Comparison of ENCODE assay signal across 18 cellular contexts in genomic region chr4:48801739-48802138, GRCh38. TPM values are rescaled to one million over a fixed set of nuclear protein-coding genes. Genes with fewer than 3 reads are reported as not detected.
DNase-seq lines count a peak whose midpoint lies in the region; ATAC-seq and TF ChIP-seq lines count a peak whose summit lies in the region.
"Had no signal": no experiment of that assay in that cellular context is flagged by ENCODE, and none has a peak within 500 bp of the region (broad histone marks: within the 10 kb centered on the region; RNA-seq: fewer than 3 reads in every experiment).

No MANE protein-coding gene starts in this region.

- H3K4me3 ChIP-seq in SK-N-SH (ENCODE audit: low read depth in 2 of 2, low read length in 1 of 2) = no peak overlapping the region
- peak overlapping the region in 1 of 2 donors; percentile 29 for H3K4me3 ChIP-seq in ascending aorta
- H3K4me3 ChIP-seq in heart right ventricle = no peak overlapping the region
- peak overlapping the region; percentile 43 for H3K4me3 ChIP-seq in thoracic aorta
- H3K4me3 ChIP-seq in mesendoderm (ENCODE audit: low read length) = no peak overlapping the region
- no peak overlapping the region for H3K4me3 ChIP-seq in Karpas-422 (ENCODE audit: low read length)
- H3K4me3 ChIP-seq: body of pancreas, dorsolateral prefrontal cortex had no signal

- CTCF ChIA-PET in SK-N-SH (lab: Yijun Ruan, JAX) = no interaction called here

- POLR2A ChIA-PET in SK-N-SH (lab: Yijun Ruan, JAX) = interaction anchor here (0.7 kb wide), 1 partner anchor 22 kb away, joined by 3 read pairs; no protein-coding TSS in a partner anchor

- H3K27me3 ChIP-seq in SK-N-SH (ENCODE audit: insufficient read depth) = no peaks in the 10 kb centered on the region
- H3K27me3 ChIP-seq in ascending aorta = no peaks in the 10 kb centered on the region
- H3K27me3 ChIP-seq in heart right ventricle = no peaks in the 10 kb centered on the region
- no peaks in the 10 kb centered on the region for H3K27me3 ChIP-seq in thoracic aorta (replicated peaks; ENCODE audit: insufficient read depth)
- no peaks in the 10 kb centered on the region for H3K27me3 ChIP-seq in mesendoderm (ENCODE audit: insufficient read depth, low read length, poor library complexity)
- H3K27me3 ChIP-seq in Karpas-422 (ENCODE audit: low read length) = no peaks in the 10 kb centered on the region
- H3K27me3 ChIP-seq: body of pancreas, dorsolateral prefrontal cortex had no signal

- intact Hi-C loops in ascending aorta (cut with DNase I) (loop anchor here (1.0 kb wide), 2 partner anchors 22 to 30 kb away; partner anchors contain the start of gene OCIAD1), heart right ventricle (cut with DNase I) (loop anchor here in 2 of 10 donors (2.0 kb wide), 2 partner anchors 21 to 61 kb away; partner anchors contain the start of gene FRYL (in 1 of the 2))

- H3K4me2 ChIP-seq in SK-N-SH = no peak overlapping the region
- H3K4me2 ChIP-seq in mesendoderm (ENCODE audit: low read length) = no peak overlapping the region
- H3K4me2 ChIP-seq in Karpas-422 (ENCODE audit: low read depth, low read length, poor library complexity, severe bottlenecking) = no peak overlapping the region

- H3K79me1 ChIP-seq in mesendoderm (ENCODE audit: low read length) = no peaks in the 10 kb centered on the region

- 66% methylated on average over 1 of the region's 1 CpG for WGBS in SK-N-SH (ENCODE audit: low lambda C conversion rate)
- 49 to 58% methylated on average over 1 of the region's 1 CpG for WGBS in heart right ventricle, 2 donors
- WGBS in mesendoderm (ENCODE audit: extremely low coverage, insufficient coverage, low lambda C conversion rate) = no CpG with 5 or more reads among the region's 1 CpG

- no peaks in the 10 kb centered on the region for H3K36me3 ChIP-seq in SK-N-SH (replicated peaks in 1 of 2; ENCODE audit: control insufficient read depth in 1 of 2, insufficient read depth in 2 of 2, low read length in 1 of 2)
- H3K36me3 ChIP-seq in ascending aorta = no peaks in the 10 kb centered on the region
- no peaks in the 10 kb centered on the region for H3K36me3 ChIP-seq in heart right ventricle
- no peaks in the 10 kb centered on the region for H3K36me3 ChIP-seq in thoracic aorta
- no peaks in the 10 kb centered on the region for H3K36me3 ChIP-seq in mesendoderm (ENCODE audit: control insufficient read depth, insufficient read depth, low read length)
- H3K36me3 ChIP-seq in Karpas-422 (ENCODE audit: insufficient read depth, low read length) = no peaks in the 10 kb centered on the region

- no peak overlapping the region for H3K23ac ChIP-seq in mesendoderm (ENCODE audit: low read length)

- H3K79me2 ChIP-seq in SK-N-SH (ENCODE audit: insufficient read depth) (no peaks in the 10 kb centered on the region), mesendoderm (ENCODE audit: control insufficient read depth, insufficient read depth, low read length) (no peaks in the 10 kb centered on the region), Karpas-422 (ENCODE audit: low read length) (no peaks in the 10 kb centered on the region)

- H3K9me3 ChIP-seq in SK-N-SH (no peaks in the 10 kb centered on the region), ascending aorta (no peaks in the 10 kb centered on the region), heart right ventricle (no peaks in the 10 kb centered on the region), thoracic aorta (no peaks in the 10 kb centered on the region), Karpas-422 (ENCODE audit: low read length) (no peaks in the 10 kb centered on the region)
- H3K9me3 ChIP-seq: body of pancreas had no signal

- H3K4ac ChIP-seq in mesendoderm (ENCODE audit: low read depth, low read length) = no peak overlapping the region

- no peak overlapping the region for H3K56ac ChIP-seq in mesendoderm (ENCODE audit: low read length)

- no peak for DNase-seq in SK-N-SH
- peak in 1 of 2 donors; percentile 75 for DNase-seq in ascending aorta (ENCODE audit: low spot score in 2 of 2)
- peak in 1 of 2 donors; percentile 75 for DNase-seq in heart right ventricle
- peak; percentile 11 for DNase-seq in thoracic aorta (ENCODE audit: low spot score)
- no peak for DNase-seq in mesendoderm
- DNase-seq in Karpas-422 = no peak
- DNase-seq: ACHN; body of pancreas; CD4-positive, CD25-positive, alpha-beta regulatory T cell; DMS79; dorsolateral prefrontal cortex; naive B cell; NCI-H1092; NCI-H774; stimulated activated CD4-positive, alpha-beta T cell treated with anti-CD3 and anti-CD28 coated beads, Interleukin-12 subunit alpha, Interleukin-12 subunit beta, amount 100 ng/mL, for 4 hours; stimulated activated naive CD4-positive, alpha-beta T cell had no signal

- no peak overlapping the region for H2BK120ac ChIP-seq in mesendoderm (ENCODE audit: low read depth, low read length)

- H2BK15ac ChIP-seq in mesendoderm (replicated peaks; ENCODE audit: low read depth) = no peak overlapping the region

- no peak overlapping the region for H3K9ac ChIP-seq in SK-N-SH
- H3K9ac ChIP-seq in mesendoderm (ENCODE audit: low read length) = no peak overlapping the region
- no peak overlapping the region for H3K9ac ChIP-seq in Karpas-422 (ENCODE audit: low read length)

- peaks cover 4% of the 10 kb centered on the region for H3F3A ChIP-seq in SK-N-SH (replicated peaks; ENCODE audit: insufficient read depth)

- H2BK5ac ChIP-seq in mesendoderm (ENCODE audit: low read length) = no peak overlapping the region

- H3K27ac ChIP-seq in SK-N-SH (ENCODE audit: low read depth in 2 of 2, low read length in 1 of 2) (no peak overlapping the region; a peak in 1 of 4 replicates), ascending aorta (peak overlapping the region; percentile 77 to 80), heart right ventricle (peak overlapping the region in 9 of 10 donors; percentile 38 to 87 (median 69)), thoracic aorta (peak overlapping the region; percentile 75 to 84), mesendoderm (ENCODE audit: low read depth, low read length) (no peak overlapping the region), Karpas-422 (ENCODE audit: low read length) (no peak overlapping the region)
- H3K27ac ChIP-seq: body of pancreas had no signal

- ATAC-seq in SK-N-SH treated with all-trans-retinoic acid at 6 μM for 48 hours (no peak), heart right ventricle (peak; percentile 55 to 94 (median 84)), thoracic aorta (ENCODE audit: insufficient number of reproducible peaks, low FRiP score, low read depth) (peak; percentile 85), HG02571 (IDR thresholded peaks at IDR 0.05; ENCODE audit: unreplicated experiment) (no peak)
- ATAC-seq: body of pancreas had no signal

- H4K5ac ChIP-seq in mesendoderm (ENCODE audit: low read length) = no peak overlapping the region

- H2AFZ ChIP-seq in SK-N-SH (ENCODE audit: low read depth) = peak overlapping the region; percentile 49
- H2AFZ ChIP-seq in Karpas-422 (ENCODE audit: low read length) = no peak overlapping the region; the same call in 1 of the 2 replicates

- no peak overlapping the region for H3K18ac ChIP-seq in mesendoderm (ENCODE audit: low read length)

- no peak overlapping the region for H4K8ac ChIP-seq in mesendoderm (ENCODE audit: low read depth, low read length)

- peaks cover 0 to 8% of the 10 kb centered on the region in 2 experiments; a peak in 2 of 4 replicates for H3K4me1 ChIP-seq in SK-N-SH (ENCODE audit: control insufficient read depth in 1 of 2, insufficient read depth in 2 of 2, low read depth in 1 of 2, low read length in 1 of 2)
- H3K4me1 ChIP-seq in ascending aorta = peaks cover 9 to 51% of the 10 kb centered on the region in 2 donors
- peaks cover 0 to 57% (median 20%) of the 10 kb centered on the region in 9 donors for H3K4me1 ChIP-seq in heart right ventricle
- H3K4me1 ChIP-seq in thoracic aorta (ENCODE audit: control insufficient read depth in 1 of 2, low read depth in 2 of 2) = peaks cover 36 to 62% of the 10 kb centered on the region in 2 donors
- peaks cover 2% of the 10 kb centered on the region for H3K4me1 ChIP-seq in mesendoderm (ENCODE audit: control insufficient read depth, low read depth, low read length)
- H3K4me1 ChIP-seq in Karpas-422 (ENCODE audit: low read length) = peaks cover 1% of the 10 kb centered on the region
- H3K4me1 ChIP-seq: body of pancreas had no signal

- H3K9me2 ChIP-seq in SK-N-SH (no peaks in the 10 kb centered on the region), Karpas-422 (replicated peaks; ENCODE audit: insufficient read depth, low read length) (no peaks in the 10 kb centered on the region)

- H4K20me1 ChIP-seq in SK-N-SH (ENCODE audit: insufficient read depth) = no peaks in the 10 kb centered on the region
- no peaks in the 10 kb centered on the region for H4K20me1 ChIP-seq in Karpas-422 (ENCODE audit: insufficient read depth, low read depth, low read length)

- TF ChIP-seq RAD21 in SK-N-SH (IDR thresholded peaks at IDR 0.05; ENCODE audit: low read length) = no peak

- TF ChIP-seq CTCF in SK-N-SH (IDR thresholded peaks at IDR 0.05) (no peak), ascending aorta (IDR thresholded peaks at IDR 0.05) (no peak), heart right ventricle (IDR thresholded peaks at IDR 0.05) (no peak), thoracic aorta (IDR thresholded peaks at IDR 0.05) (no peak)

- no peak for TF ChIP-seq EP300 in SK-N-SH (IDR thresholded peaks at IDR 0.05; ENCODE audit: borderline replicate concordance in 1 of 2, low read depth in 1 of 2, low read length in 1 of 2)

- no peak overlapping the region for H2AK5ac ChIP-seq in mesendoderm (ENCODE audit: low read length)

TF ChIP-seq in SK-N-SH treated with all-trans-retinoic acid at 6 μM for 48 hours, 23 proteins besides CTCF, POLR2A, EP300 and RAD21 (continues in another document):
- no peak for TF ChIP-seq TCF4 (CRISPR knock-in tag; IDR thresholded peaks at IDR 0.05; ENCODE audit: borderline replicate concordance)

RNA-seq across cellular contexts. Expression of gene FRYL, which starts 21.7 kb away (rescaled TPM):
- polyA plus RNA-seq in SK-N-SH (2012; rRNA removed) (8.2 and 10.2 TPM in 2 replicates), heart right ventricle (10 to 100 TPM; 11.7 to 23.0 TPM)
- polyA plus RNA-seq in SK-N-SH (2012; cell fraction: cytosol; rRNA removed) = 9.2 and 9.3 TPM in 2 replicates
- polyA plus RNA-seq in SK-N-SH (2012; cell fraction: nucleus; rRNA removed) = 12.3 and 30.0 TPM in 2 replicates
- total RNA-seq in ascending aorta (40.6 TPM), heart right ventricle (10 to 100 TPM; 30.0 to 60.1 (median 37.7) TPM), thoracic aorta (100 to 1,000 TPM; 108 to 155 TPM)
- polyA plus RNA-seq in mesendoderm (2013, experiment 1 of 2) = 8.4 TPM
- 7.8 TPM for polyA plus RNA-seq in mesendoderm (2013, experiment 2 of 2)
- total RNA-seq in Karpas-422 (2014; rRNA removed; shearing (Covaris generic); ENCODE audit: low replicate concordance) = 56.9 and 103 TPM in 2 replicates

RNA-seq across cellular contexts. Expression of gene OCIAD1, which starts 29.1 kb away (rescaled TPM):
- 113 and 153 TPM in 2 replicates for polyA plus RNA-seq in SK-N-SH (2012; rRNA removed)
- 166 and 211 TPM in 2 replicates for polyA plus RNA-seq in SK-N-SH (2012; cell fraction: cytosol; rRNA removed)
- polyA plus RNA-seq in SK-N-SH (2012; cell fraction: nucleus; rRNA removed) = 50.8 and 87.1 TPM in 2 replicates
- total RNA-seq in ascending aorta = 146 TPM
- 100 to 1,000 TPM; 131 to 183 (median 161) TPM for total RNA-seq in heart right ventricle
- polyA plus RNA-seq in heart right ventricle = 100 to 1,000 TPM; 106 to 107 TPM
- 100 to 1,000 TPM in 1 of 2 donors, 10 to 100 TPM in 1; 81.2 to 120 TPM for total RNA-seq in thoracic aorta
- polyA plus RNA-seq in mesendoderm (2013, experiment 1 of 2) = 192 TPM
- 194 TPM for polyA plus RNA-seq in mesendoderm (2013, experiment 2 of 2)
- total RNA-seq in Karpas-422 (2014; rRNA removed; shearing (Covaris generic); ENCODE audit: low replicate concordance) = 70.6 and 122 TPM in 2 replicates

Comparison
In these comparisons a context has a peak if more than half of its experiments do, and no peak if none do; other contexts are left out.
1. H3K27ac ChIP-seq: peak in ascending aorta (2 of 2), heart right ventricle (9 of 10) and thoracic aorta (2 of 2); none in SK-N-SH (0 of 2), mesendoderm (single experiment) and Karpas-422 (single experiment).
2. ATAC-seq: peak in heart right ventricle (8 of 8) and thoracic aorta (single experiment); none in SK-N-SH treated with all-trans-retinoic acid at 6 μM for 48 hours (single experiment) and HG02571 (single experiment).